Comparison of ENCODE assay signal across 8 cellular contexts in genomic region chr10:6200588-6201510, GRCh38. TPM values are rescaled to one million over a fixed set of nuclear protein-coding genes. Genes with fewer than 3 reads are reported as not detected.
A peak's percentile ranks its signal among the peaks of the same experiment; 100 is the strongest.
DNase-seq lines count a peak whose midpoint lies in the region; ATAC-seq and TF ChIP-seq lines count a peak whose summit lies in the region.

No MANE protein-coding gene starts in this region.

- H3F3A ChIP-seq in PC-9 (ENCODE audit: insufficient read depth, low read depth): peaks cover 6% of the 10 kb centered on the region

- H3K27ac ChIP-seq in PC-9: no peak overlapping the region

- H3K4me1 ChIP-seq in PC-9 (replicated peaks; ENCODE audit: insufficient read depth): peaks cover 14% of the 10 kb centered on the region; the same call in 1 of the 2 replicates

- H3K4me2 ChIP-seq in PC-9: peak overlapping the region; percentile 91

- H3K9me3 ChIP-seq in PC-9 (ENCODE audit: insufficient read depth, low read depth): no peaks in the 10 kb centered on the region

- intact Hi-C loops in PC-9 (cut with micrococcal nuclease; ENCODE audit: unreplicated experiment): loop anchor here (5.0 to 10.0 kb wide), 3 partner anchors 76 to 464 kb away; no protein-coding TSS in a partner anchor

- no peaks in the 10 kb centered on the region for H3K9me2 ChIP-seq in PC-9 (ENCODE audit: insufficient read depth)

- H3K4me3 ChIP-seq in PC-9 (peak overlapping the region; percentile 51; the same call in 1 of the 2 replicates), astrocyte of the spinal cord (ENCODE audit: low read depth, low read length) (peak overlapping the region; percentile 40)

- POLR2A ChIA-PET in PC-9 (lab: Charles Lee; ENCODE audit: unreplicated experiment): interaction anchor here (0.6 kb wide), 1 partner anchor 126 kb away, joined by 5 read pairs; no protein-coding TSS in a partner anchor

- ATAC-seq in HG02571 (IDR thresholded peaks at IDR 0.05; ENCODE audit: unreplicated experiment): no peak

- H3K27me3 ChIP-seq in PC-9 (ENCODE audit: insufficient read depth, low read depth): no peaks in the 10 kb centered on the region

- CTCF ChIA-PET in PC-9 (lab: Charles Lee): no interaction called here

- TF ChIP-seq CTCF in PC-9 (conservative IDR thresholded peaks at IDR 0.05) (no peak), astrocyte of the spinal cord (IDR thresholded peaks at IDR 0.05; ENCODE audit: low read depth, low read length) (no peak)

- DNase-seq in NCI-H1436 (lab: John Stamatoyannopoulos, UW) (peak; percentile 52), NCI-H1436 treated with DMSO at 0.1 percent for 48 hours (lab: John Stamatoyannopoulos, UW) (no peak), PC-9 (peak in 1 of 2 experiments; percentile 24), astrocyte of the spinal cord (ENCODE audit: low read depth, low spot score) (peak; percentile 29), islet precursor cell (peak; percentile 84), mesenteric fat pad (ENCODE audit: low spot score) (no peak)
- DNase-seq in stimulated activated CD4-positive, alpha-beta T cell treated with anti-CD3 and anti-CD28 coated beads, Interleukin-1b, Interleukin-23, amount 100 ng/mL, for 4 hours (ENCODE audit: low read depth in 2 of 2): peak; percentile 17 to 35

- H3K79me2 ChIP-seq in PC-9 (ENCODE audit: low read depth): peaks cover 11% of the 10 kb centered on the region

- no TSS peak for BruUV-seq in PC-9 (replicated peaks; lab: Mats Ljungman, UMichigan)

- no peaks in the 10 kb centered on the region for H3K36me3 ChIP-seq in PC-9 (ENCODE audit: low read depth)

- H4K20me1 ChIP-seq in PC-9 (ENCODE audit: insufficient read depth): peaks cover 11% of the 10 kb centered on the region

- no peak overlapping the region for H2AFZ ChIP-seq in PC-9

- in situ Hi-C loops in astrocyte of the spinal cord (cut with HindIII; ENCODE audit: low sequenced_read_pairs): no loop called here

RNA-seq across cellular contexts. Expression of gene PFKFB3, which starts 1.9 kb away (rescaled TPM):
- 37.8 and 54.7 TPM in 2 replicates for total RNA-seq in PC-9 (2021)
- 441 TPM for total RNA-seq in mesenteric fat pad

Comparison
In these comparisons a context has a peak if more than half of its experiments do, and no peak if none do; other contexts are left out.
1. DNase-seq: peak in NCI-H1436 (single experiment), astrocyte of the spinal cord (single experiment), islet precursor cell (single experiment) and stimulated activated CD4-positive, alpha-beta T cell treated with anti-CD3 and anti-CD28 coated beads, Interleukin-1b, Interleukin-23, amount 100 ng/mL, for 4 hours (2 of 2); none in NCI-H1436 treated with DMSO at 0.1 percent for 48 hours (single experiment) and mesenteric fat pad (single experiment).